8 cellular contexts compared by ENCODE assay signal in the genomic region with DNA sequence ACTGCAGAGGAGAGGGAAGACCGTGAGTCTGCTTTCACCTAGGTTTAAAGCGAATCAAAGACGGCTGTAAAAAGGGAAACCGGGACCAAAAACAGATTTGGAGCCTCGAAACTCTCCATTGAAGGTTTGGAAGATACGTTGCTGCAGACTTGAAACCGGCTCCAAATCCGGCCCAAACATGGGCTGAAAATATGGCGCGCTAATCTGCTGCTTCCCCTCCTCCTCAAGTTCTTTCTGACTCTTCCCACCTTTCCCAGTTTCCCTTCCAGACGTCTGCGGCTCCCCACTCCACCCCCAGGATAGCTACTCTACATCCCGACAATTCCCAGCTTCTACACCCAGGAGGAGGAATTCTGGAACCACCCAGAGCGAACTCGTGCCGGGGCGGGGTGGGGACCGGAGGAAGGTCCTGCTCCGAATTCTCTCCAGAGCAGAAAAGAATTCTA. TPM values are rescaled to one million over a fixed set of nuclear protein-coding genes. Genes with fewer than 3 reads are reported as not detected.
DNase-seq lines count a peak whose midpoint lies in the region; ATAC-seq and TF ChIP-seq lines count a peak whose summit lies in the region.

No MANE protein-coding gene starts in this region.

- H3K27me3 Mint-ChIP-seq in osteocyte (ENCODE audit: unreplicated experiment), result peaks cover 84% of the 10 kb centered on the region

- H2AFZ ChIP-seq in fibroblast of lung (ENCODE audit: low read length), result peak overlapping the region; percentile 82

- H3K9ac ChIP-seq in BLaER1 (no peak overlapping the region), fibroblast of lung (ENCODE audit: insufficient read depth, low read length) (no peak overlapping the region)

- H3K4me3 Mint-ChIP-seq in osteocyte (ENCODE audit: unreplicated experiment), result peak overlapping the region; percentile 85

- H3K4me1 ChIP-seq in BLaER1 (peaks cover 30% of the 10 kb centered on the region), fibroblast of lung (ENCODE audit: control insufficient read depth, extremely low read depth, insufficient read depth, low read length) (peaks cover 3% of the 10 kb centered on the region)

- H3K36me3 ChIP-seq in BLaER1, result no peaks in the 10 kb centered on the region
- H3K36me3 ChIP-seq in fibroblast of lung (ENCODE audit: control insufficient read depth, insufficient read depth, low read length), result no peaks in the 10 kb centered on the region

- ATAC-seq in SK-N-SH treated with all-trans-retinoic acid at 6 μM for 48 hours, result peak; percentile 3; the same call in 1 of the 3 replicates
- no peak for ATAC-seq in HG02884 (IDR thresholded peaks at IDR 0.05; ENCODE audit: unreplicated experiment)
- no peak for ATAC-seq in HG03439 (IDR thresholded peaks at IDR 0.05; ENCODE audit: unreplicated experiment)

- H3K4me3 ChIP-seq in BLaER1 (peak overlapping the region; percentile 64), fibroblast of lung (replicated peaks in 1 of 4; ENCODE audit: control extremely low read depth in 1 of 4, insufficient read depth in 1 of 4, low read depth in 3 of 4, low read length in 4 of 4) (peak overlapping the region; percentile 62 to 76 (median 66))

- peaks cover 61% of the 10 kb centered on the region for H3K27me3 ChIP-seq in BLaER1
- peaks cover 18% of the 10 kb centered on the region for H3K27me3 ChIP-seq in fibroblast of lung (ENCODE audit: control insufficient read depth, insufficient read depth, low read length)

- H3K9me3 ChIP-seq in BLaER1 (peaks cover 21% of the 10 kb centered on the region; the same call in 1 of the 2 replicates), fibroblast of lung (ENCODE audit: control insufficient read depth, insufficient read depth, low read depth, low read length) (no peaks in the 10 kb centered on the region)

- H3K4me1 Mint-ChIP-seq in osteocyte (ENCODE audit: unreplicated experiment), result peaks cover 32% of the 10 kb centered on the region

- DNase-seq in fibroblast of lung (ENCODE audit: low read depth in 2 of 2), result no peak
- DNase-seq in osteocyte (ENCODE audit: extremely low spot score, unreplicated experiment), result no peak
- DNase-seq in occipital lobe (lab: John Stamatoyannopoulos, UW), result no peak
- DNase-seq in amniotic stem cell (lab: John Stamatoyannopoulos, UW), result no peak

- H4K20me1 ChIP-seq in BLaER1 (peaks cover 19% of the 10 kb centered on the region; the same call in 1 of the 2 replicates), fibroblast of lung (ENCODE audit: control insufficient read depth, extremely low read depth, insufficient read depth, low read length) (no peaks in the 10 kb centered on the region)

- no peak for TF ChIP-seq CTCF in fibroblast of lung (conservative IDR thresholded peaks at IDR 0.05 in 1 of 2, IDR thresholded peaks at IDR 0.05 in 1 of 2; ENCODE audit: low read depth in 1 of 2, low read length in 2 of 2)
- no peak for TF ChIP-seq CTCF in osteocyte (IDR thresholded peaks at IDR 0.05)

- H3K36me3 Mint-ChIP-seq in osteocyte (ENCODE audit: unreplicated experiment), result no peaks in the 10 kb centered on the region

- H3K4me2 ChIP-seq in BLaER1, result peak overlapping the region; percentile 87
- peak overlapping the region; percentile 97 for H3K4me2 ChIP-seq in fibroblast of lung (ENCODE audit: extremely low read depth, insufficient read depth, low read length)

- no peaks in the 10 kb centered on the region for H3K79me2 ChIP-seq in fibroblast of lung (ENCODE audit: control insufficient read depth, insufficient read depth, low read length)

- H3K27ac ChIP-seq in BLaER1 (no peak overlapping the region), fibroblast of lung (ENCODE audit: insufficient read depth, low read length) (no peak overlapping the region)

- no peak overlapping the region for H3K27ac Mint-ChIP-seq in osteocyte (ENCODE audit: unreplicated experiment)

- no peaks in the 10 kb centered on the region for H3K9me3 Mint-ChIP-seq in osteocyte (ENCODE audit: unreplicated experiment)

TF ChIP-seq in SK-N-SH treated with all-trans-retinoic acid at 6 μM for 48 hours, 23 proteins besides CTCF, POLR2A, EP300 and RAD21:
- TF ChIP-seq SNAI2 (CRISPR knock-in tag; IDR thresholded peaks at IDR 0.05), result no peak
- no peak for TF ChIP-seq ARNTL (CRISPR knock-in tag; IDR thresholded peaks at IDR 0.05; ENCODE audit: borderline replicate concordance, low read depth)
- TF ChIP-seq, protein P1, sequence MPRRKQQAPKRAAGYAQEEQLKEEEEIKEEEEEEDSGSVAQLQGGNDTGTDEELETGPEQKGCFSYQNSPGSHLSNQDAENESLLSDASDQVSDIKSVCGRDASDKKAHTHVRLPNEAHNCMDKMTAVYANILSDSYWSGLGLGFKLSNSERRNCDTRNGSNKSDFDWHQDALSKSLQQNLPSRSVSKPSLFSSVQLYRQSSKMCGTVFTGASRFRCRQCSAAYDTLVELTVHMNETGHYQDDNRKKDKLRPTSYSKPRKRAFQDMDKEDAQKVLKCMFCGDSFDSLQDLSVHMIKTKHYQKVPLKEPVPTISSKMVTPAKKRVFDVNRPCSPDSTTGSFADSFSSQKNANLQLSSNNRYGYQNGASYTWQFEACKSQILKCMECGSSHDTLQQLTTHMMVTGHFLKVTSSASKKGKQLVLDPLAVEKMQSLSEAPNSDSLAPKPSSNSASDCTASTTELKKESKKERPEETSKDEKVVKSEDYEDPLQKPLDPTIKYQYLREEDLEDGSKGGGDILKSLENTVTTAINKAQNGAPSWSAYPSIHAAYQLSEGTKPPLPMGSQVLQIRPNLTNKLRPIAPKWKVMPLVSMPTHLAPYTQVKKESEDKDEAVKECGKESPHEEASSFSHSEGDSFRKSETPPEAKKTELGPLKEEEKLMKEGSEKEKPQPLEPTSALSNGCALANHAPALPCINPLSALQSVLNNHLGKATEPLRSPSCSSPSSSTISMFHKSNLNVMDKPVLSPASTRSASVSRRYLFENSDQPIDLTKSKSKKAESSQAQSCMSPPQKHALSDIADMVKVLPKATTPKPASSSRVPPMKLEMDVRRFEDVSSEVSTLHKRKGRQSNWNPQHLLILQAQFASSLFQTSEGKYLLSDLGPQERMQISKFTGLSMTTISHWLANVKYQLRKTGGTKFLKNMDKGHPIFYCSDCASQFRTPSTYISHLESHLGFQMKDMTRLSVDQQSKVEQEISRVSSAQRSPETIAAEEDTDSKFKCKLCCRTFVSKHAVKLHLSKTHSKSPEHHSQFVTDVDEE (CRISPR knock-in tag; IDR thresholded peaks at IDR 0.05), result no peak
- no peak for TF ChIP-seq ISL1 (CRISPR knock-in tag; IDR thresholded peaks at IDR 0.05)
- no peak for TF ChIP-seq CSDC2 (CRISPR knock-in tag; IDR thresholded peaks at IDR 0.05)
- no peak for TF ChIP-seq TOX (CRISPR knock-in tag; IDR thresholded peaks at IDR 0.05; ENCODE audit: borderline replicate concordance)
- TF ChIP-seq ZNF70 (CRISPR knock-in tag; IDR thresholded peaks at IDR 0.05), result no peak
- no peak for TF ChIP-seq GLIS3 (CRISPR knock-in tag; IDR thresholded peaks at IDR 0.05)
- TF ChIP-seq, protein P2, sequence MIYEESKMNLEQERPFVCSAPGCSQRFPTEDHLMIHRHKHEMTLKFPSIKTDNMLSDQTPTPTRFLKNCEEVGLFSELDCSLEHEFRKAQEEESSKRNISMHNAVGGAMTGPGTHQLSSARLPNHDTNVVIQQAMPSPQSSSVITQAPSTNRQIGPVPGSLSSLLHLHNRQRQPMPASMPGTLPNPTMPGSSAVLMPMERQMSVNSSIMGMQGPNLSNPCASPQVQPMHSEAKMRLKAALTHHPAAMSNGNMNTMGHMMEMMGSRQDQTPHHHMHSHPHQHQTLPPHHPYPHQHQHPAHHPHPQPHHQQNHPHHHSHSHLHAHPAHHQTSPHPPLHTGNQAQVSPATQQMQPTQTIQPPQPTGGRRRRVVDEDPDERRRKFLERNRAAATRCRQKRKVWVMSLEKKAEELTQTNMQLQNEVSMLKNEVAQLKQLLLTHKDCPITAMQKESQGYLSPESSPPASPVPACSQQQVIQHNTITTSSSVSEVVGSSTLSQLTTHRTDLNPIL (CRISPR knock-in tag; IDR thresholded peaks at IDR 0.05; ENCODE audit: low read depth), result no peak
- TF ChIP-seq ZC3H10 (CRISPR knock-in tag; IDR thresholded peaks at IDR 0.05), result no peak
- no peak for TF ChIP-seq ZFP30 (CRISPR knock-in tag; IDR thresholded peaks at IDR 0.05)
- TF ChIP-seq ZNF8 (CRISPR knock-in tag; IDR thresholded peaks at IDR 0.05), result no peak
- no peak for TF ChIP-seq ESRRG (CRISPR knock-in tag; IDR thresholded peaks at IDR 0.05)

RNA-seq across cellular contexts. Expression of a gene that starts 8.7 kb away (rescaled TPM):
- under 0.01 TPM in 1 of 2 replicates, not detected in the other for total RNA-seq in fibroblast of lung
- 0.01 TPM in 1 of 2 replicates, not detected in the other for polyA plus RNA-seq in fibroblast of lung
- not detected in 2 replicates for polyA plus RNA-seq in fibroblast of lung (2012)
- polyA minus RNA-seq in fibroblast of lung (ENCODE audit: low replicate concordance), result not detected in 2 replicates
- not detected in 2 replicates for total RNA-seq in osteocyte
- total RNA-seq in occipital lobe, result 14.5 TPM

Comparison
In these comparisons a context has a peak if more than half of its experiments do, and no peak if none do; other contexts are left out.
1. RNA of a gene that starts 8.7 kb away (total RNA-seq): 14.5 TPM in occipital lobe (single experiment); under 0.01 TPM in fibroblast of lung and not detected in osteocyte; every median in the first group is over 10 times any median in the second.